8 cellular contexts compared by ENCODE assay signal in the genomic region with DNA sequence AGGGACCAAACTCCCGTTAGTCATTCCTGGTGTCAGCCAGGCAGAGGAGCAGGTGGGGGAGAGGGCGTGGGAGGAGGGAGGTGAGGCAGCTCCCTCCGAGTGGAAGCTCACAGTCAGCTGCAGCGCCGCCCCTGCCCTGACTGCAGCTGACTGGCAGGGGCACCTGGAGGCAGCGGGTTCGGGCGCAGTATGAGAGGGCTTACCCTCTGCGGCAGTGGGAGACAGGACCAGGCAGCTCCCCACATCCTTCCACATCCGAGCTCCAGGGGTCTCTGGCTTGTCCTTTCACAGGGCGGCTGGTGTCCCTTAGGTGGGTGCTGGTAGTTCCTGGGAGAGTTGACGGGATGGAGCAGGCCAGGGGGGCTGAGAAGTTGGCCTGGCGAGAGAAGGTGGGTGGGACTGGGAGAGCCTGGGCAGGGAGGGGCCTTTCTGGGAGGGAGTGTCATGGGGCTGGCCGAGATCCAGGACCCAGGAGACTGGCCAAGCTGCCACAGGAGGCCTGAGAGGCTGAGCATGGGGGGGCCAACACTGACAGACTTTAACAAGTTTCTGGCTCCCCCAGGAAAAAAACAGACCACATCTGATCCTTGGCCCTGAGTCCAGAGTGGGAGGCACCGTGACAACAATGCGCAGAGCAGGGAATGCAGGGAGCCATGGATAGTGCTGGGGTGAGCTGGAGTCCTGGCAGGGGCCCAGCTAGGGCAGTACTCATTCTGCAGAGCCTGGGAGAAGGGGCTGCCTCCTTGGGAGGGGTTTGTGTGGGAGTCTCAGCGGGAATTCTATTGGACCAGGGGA. TPM values are rescaled to one million over a fixed set of nuclear protein-coding genes. Genes with fewer than 3 reads are reported as not detected.
DNase-seq lines count a peak whose midpoint lies in the region; TF ChIP-seq lines count a peak whose summit lies in the region.

No MANE protein-coding gene starts in this region.

- H3K36me3 Mint-ChIP-seq in chondrocyte (ENCODE audit: low read depth) = no peaks in the 10 kb centered on the region

- H3K9me3 Mint-ChIP-seq in chondrocyte (ENCODE audit: low read depth) = no peaks in the 10 kb centered on the region

- no peaks in the 10 kb centered on the region for H3K27me3 Mint-ChIP-seq in chondrocyte (ENCODE audit: low read depth)

- H3K27ac Mint-ChIP-seq in chondrocyte (ENCODE audit: unreplicated experiment) = peak overlapping the region; percentile 49

- DNase-seq in Ammon's horn (ENCODE audit: low spot score) (peak; percentile 46), NCI-H446 (lab: John Stamatoyannopoulos, UW) (peak; percentile 76 to 93), chondrocyte (ENCODE audit: low spot score) (peak; percentile 83), mucosa of gallbladder (ENCODE audit: low spot score) (peak; percentile 72), NCI-H526 treated with DMSO at 0.1 percent for 48 hours (lab: John Stamatoyannopoulos, UW) (no peak), NCI-H1694 (lab: John Stamatoyannopoulos, UW) (no peak), mesenteric fat pad (ENCODE audit: low spot score) (no peak)
- DNase-seq in central memory CD4-positive, alpha-beta T cell = no peak

- peaks cover 37% of the 10 kb centered on the region for H3K4me1 Mint-ChIP-seq in chondrocyte (ENCODE audit: low read depth)

- TF ChIP-seq CTCF in chondrocyte (IDR thresholded peaks at IDR 0.05) = no peak

- peak overlapping the region; percentile 16 for H3K4me3 Mint-ChIP-seq in chondrocyte (ENCODE audit: unreplicated experiment)

RNA-seq across cellular contexts. Expression of gene ADORA2A, which starts 4.9 kb away (rescaled TPM):
- total RNA-seq in chondrocyte (2.3 to 3.6 TPM (median 2.4 TPM) in 3 replicates), mucosa of gallbladder (4.1 TPM), mesenteric fat pad (2.6 TPM)

Comparison
In these comparisons a context has a peak if more than half of its experiments do, and no peak if none do; other contexts are left out.
1. DNase-seq: peak in Ammon's horn (single experiment), NCI-H446 (2 of 2), chondrocyte (single experiment) and mucosa of gallbladder (single experiment); none in central memory CD4-positive, alpha-beta T cell (single experiment), NCI-H526 treated with DMSO at 0.1 percent for 48 hours (single experiment), NCI-H1694 (single experiment) and mesenteric fat pad (single experiment).